Comparison of ENCODE assay signal across 36 cellular contexts in the genomic region with DNA sequence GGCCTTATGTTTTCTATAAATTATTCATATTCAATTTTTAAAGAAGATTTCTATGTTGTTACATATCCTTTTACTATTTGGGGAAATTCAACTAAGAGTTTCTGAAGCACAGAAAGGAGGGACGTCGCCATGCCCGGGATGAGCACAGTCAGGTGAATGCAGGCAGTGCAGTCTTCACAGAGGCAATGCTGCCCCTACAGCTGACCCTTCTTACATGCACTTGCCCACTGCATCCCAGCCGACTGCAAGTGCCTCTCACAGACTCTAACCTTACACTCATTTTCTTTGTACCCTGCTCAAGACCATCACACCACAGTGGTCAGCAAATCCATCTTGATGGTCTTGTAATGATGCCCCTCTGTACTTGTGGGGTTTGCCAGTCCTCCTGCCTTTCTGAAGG.
"Had no signal": no experiment of that assay in that cellular context is flagged by ENCODE, and none has a peak within 500 bp of the region (broad histone marks: within the 10 kb centered on the region; RNA-seq: fewer than 3 reads in every experiment).

No MANE protein-coding gene starts in this region.

- H3K9me3 ChIP-seq: adrenal gland had no signal

- H3K27ac Mint-ChIP-seq: activated CD4-positive, alpha-beta memory T cell treated with anti-CD3 and anti-CD28 coated beads, Interleukin-2, amount 10 ng/mL, durations not matched to agents 7 days and 5 days; activated CD4-positive, alpha-beta T cell treated with anti-CD3 and anti-CD28 coated beads for 36 hours; activated CD4-positive, alpha-beta T cell treated with anti-CD3 and anti-CD28 coated beads, Interleukin-2, amount 10 ng/mL, durations not matched to agents 7 days and 5 days; activated CD8-positive, alpha-beta memory T cell treated with anti-CD3 and anti-CD28 coated beads, Interleukin-2, amount 10 ng/mL, durations not matched to agents 7 days and 5 days; activated CD8-positive, alpha-beta T cell treated with anti-CD3 and anti-CD28 coated beads, Interleukin-2, amount 10 ng/mL, durations not matched to agents 7 days and 5 days; activated naive CD4-positive, alpha-beta T cell treated with anti-CD3 and anti-CD28 coated beads for 36 hours; activated naive CD4-positive, alpha-beta T cell treated with anti-CD3 and anti-CD28 coated beads, Interleukin-2, amount 50 U/mL, for 72 hours; activated naive CD8-positive, alpha-beta T cell treated with anti-CD3 and anti-CD28 coated beads for 36 hours; activated T-cell treated with anti-CD3 and anti-CD28 coated beads, Interleukin-2, amount 50 U/mL, for 24 hours; brain; T-helper 1 cell treated with Interleukin-12 subunit alpha and Interleukin-12 subunit beta and Interleukin-4 antibody, amounts not matched to agents 30 μg/mL and 1 μg/mL, for 36 hours; T-helper 2 cell treated with Interferon-gamma antibody and Interleukin-4, amounts not matched to agents 5 μg/mL and 100 μg/mL, for 36 hours had no signal

- H3K9me3 Mint-ChIP-seq: activated CD4-positive, alpha-beta memory T cell treated with anti-CD3 and anti-CD28 coated beads, Interleukin-2, amount 10 ng/mL, durations not matched to agents 7 days and 5 days; activated CD4-positive, alpha-beta T cell treated with anti-CD3 and anti-CD28 coated beads, Interleukin-2, amount 10 ng/mL, durations not matched to agents 7 days and 5 days; activated naive CD4-positive, alpha-beta T cell treated with anti-CD3 and anti-CD28 coated beads for 36 hours; activated naive CD4-positive, alpha-beta T cell treated with anti-CD3 and anti-CD28 coated beads, Interleukin-2, amount 50 U/mL, for 72 hours; activated naive CD8-positive, alpha-beta T cell treated with anti-CD3 and anti-CD28 coated beads for 36 hours; activated T-cell treated with anti-CD3 and anti-CD28 coated beads, Interleukin-2, amount 50 U/mL, for 24 hours; central memory CD8-positive, alpha-beta T cell; T-helper 1 cell treated with Interleukin-12 subunit alpha and Interleukin-12 subunit beta and Interleukin-4 antibody, amounts not matched to agents 30 μg/mL and 1 μg/mL, for 36 hours; T-helper 2 cell treated with Interferon-gamma antibody and Interleukin-4, amounts not matched to agents 5 μg/mL and 100 μg/mL, for 36 hours had no signal

- H3K4me3 Mint-ChIP-seq: activated CD4-positive, alpha-beta memory T cell treated with anti-CD3 and anti-CD28 coated beads, Interleukin-2, amount 10 ng/mL, durations not matched to agents 7 days and 5 days; activated CD4-positive, alpha-beta T cell treated with anti-CD3 and anti-CD28 coated beads for 36 hours; activated CD4-positive, alpha-beta T cell treated with anti-CD3 and anti-CD28 coated beads, Interleukin-2, amount 10 ng/mL, durations not matched to agents 7 days and 5 days; activated CD8-positive, alpha-beta memory T cell treated with anti-CD3 and anti-CD28 coated beads, Interleukin-2, amount 10 ng/mL, durations not matched to agents 7 days and 5 days; activated CD8-positive, alpha-beta T cell treated with anti-CD3 and anti-CD28 coated beads, Interleukin-2, amount 10 ng/mL, durations not matched to agents 7 days and 5 days; activated naive CD4-positive, alpha-beta T cell treated with anti-CD3 and anti-CD28 coated beads for 36 hours; activated naive CD8-positive, alpha-beta T cell treated with anti-CD3 and anti-CD28 coated beads for 36 hours; activated T-cell treated with anti-CD3 and anti-CD28 coated beads, Interleukin-2, amount 50 U/mL, for 24 hours; brain; central memory CD8-positive, alpha-beta T cell; T-helper 1 cell treated with Interleukin-12 subunit alpha and Interleukin-12 subunit beta and Interleukin-4 antibody, amounts not matched to agents 30 μg/mL and 1 μg/mL, for 36 hours; T-helper 2 cell treated with Interferon-gamma antibody and Interleukin-4, amounts not matched to agents 5 μg/mL and 100 μg/mL, for 36 hours had no signal

- H3K4me1 Mint-ChIP-seq: activated CD4-positive, alpha-beta memory T cell treated with anti-CD3 and anti-CD28 coated beads, Interleukin-2, amount 10 ng/mL, durations not matched to agents 7 days and 5 days; activated CD4-positive, alpha-beta T cell treated with anti-CD3 and anti-CD28 coated beads for 36 hours; activated CD4-positive, alpha-beta T cell treated with anti-CD3 and anti-CD28 coated beads, Interleukin-2, amount 10 ng/mL, durations not matched to agents 7 days and 5 days; activated CD8-positive, alpha-beta memory T cell treated with anti-CD3 and anti-CD28 coated beads, Interleukin-2, amount 10 ng/mL, durations not matched to agents 7 days and 5 days; activated naive CD8-positive, alpha-beta T cell treated with anti-CD3 and anti-CD28 coated beads for 36 hours; brain; central memory CD8-positive, alpha-beta T cell had no signal

- H3K27ac ChIP-seq: adrenal gland, cardiac muscle cell, VCaP had no signal

- H3K36me3 Mint-ChIP-seq: activated CD8-positive, alpha-beta memory T cell treated with anti-CD3 and anti-CD28 coated beads, Interleukin-2, amount 10 ng/mL, durations not matched to agents 7 days and 5 days; activated naive CD4-positive, alpha-beta T cell treated with anti-CD3 and anti-CD28 coated beads, Interleukin-2, amount 50 U/mL, for 72 hours; activated naive CD8-positive, alpha-beta T cell treated with anti-CD3 and anti-CD28 coated beads for 36 hours had no signal

- H3K4me3 ChIP-seq: adrenal gland, cardiac muscle cell had no signal

- H3K4me1 ChIP-seq: adrenal gland had no signal

- H3K36me3 ChIP-seq: adrenal gland, cardiac muscle cell had no signal

- H3K27me3 Mint-ChIP-seq: brain had no signal

- FAIRE-seq: bronchial epithelial cell, TTC549 had no signal

- DNase-seq: activated CD4-positive, alpha-beta memory T cell treated with anti-CD3 and anti-CD28 coated beads, Interleukin-2, amount 10 ng/mL, durations not matched to agents 7 days and 5 days; activated CD4-positive, alpha-beta T cell treated with anti-CD3 and anti-CD28 coated beads for 1 hour; activated CD4-positive, alpha-beta T cell treated with anti-CD3 and anti-CD28 coated beads for 36 hours; activated CD4-positive, alpha-beta T cell treated with anti-CD3 and anti-CD28 coated beads for 48 hours; activated CD4-positive, alpha-beta T cell treated with anti-CD3 and anti-CD28 coated beads, Interleukin-2, amount 10 ng/mL, durations not matched to agents 7 days and 5 days; activated CD4-positive, alpha-beta T cell treated with anti-CD3 and anti-CD28 coated beads, Interleukin-2, amount 50 U/mL, for 48 hours; activated CD4-positive, CD25-positive, alpha-beta regulatory T cell; activated CD8-positive, alpha-beta memory T cell treated with anti-CD3 and anti-CD28 coated beads for 24 hours; activated CD8-positive, alpha-beta memory T cell treated with anti-CD3 and anti-CD28 coated beads, Interleukin-2, amount 10 ng/mL, durations not matched to agents 7 days and 5 days; activated CD8-positive, alpha-beta memory T cell treated with anti-CD3 and anti-CD28 coated beads, Interleukin-2, amount 50 U/mL, for 48 hours; activated CD8-positive, alpha-beta T cell treated with anti-CD3 and anti-CD28 coated beads, Interleukin-2, amount 10 ng/mL, durations not matched to agents 7 days and 5 days; activated effector memory CD4-positive, alpha-beta T cell treated with anti-CD3 and anti-CD28 coated beads, Interleukin-2, amount 50 U/mL, for 16 hours; activated gamma-delta T cell treated with Interleukin-2 at 50 U/mL for 16 hours; activated naive CD4-positive, alpha-beta T cell; activated naive CD4-positive, alpha-beta T cell treated with anti-CD3 and anti-CD28 coated beads for 36 hours; activated naive CD4-positive, alpha-beta T cell treated with anti-CD3 and anti-CD28 coated beads, Interleukin-2, amount 50 U/mL, for 16 hours; activated naive CD8-positive, alpha-beta T cell treated with anti-CD3 and anti-CD28 coated beads for 36 hours; activated T-cell treated with anti-CD3 and anti-CD28 coated beads, Interleukin-2, amount 50 U/mL, for 24 hours; activated T-cell treated with anti-CD3 and anti-CD28 coated beads, Interleukin-2, amount 50 U/mL, for 48 hours; adrenal gland; amniotic stem cell; aorta; caudate nucleus; cerebellar nuclear complex; T-helper 1 cell; T-helper 2 cell; T-helper 9 cell had no signal

- H3K27me3 ChIP-seq: adrenal gland, cardiac muscle cell had no signal
